Comparison of ENCODE assay signal across 10 cellular contexts in genomic region chr12:70692681-70693288, GRCh38. TPM values are rescaled to one million over a fixed set of nuclear protein-coding genes. Genes with fewer than 3 reads are reported as not detected.
A peak's percentile ranks its signal among the peaks of the same experiment; 100 is the strongest.
DNase-seq lines count a peak whose midpoint lies in the region; ATAC-seq and TF ChIP-seq lines count a peak whose summit lies in the region.
"Had no signal": no experiment of that assay in that cellular context is flagged by ENCODE, and none has a peak within 500 bp of the region (broad histone marks: within the 10 kb centered on the region; RNA-seq: fewer than 3 reads in every experiment).

No MANE protein-coding gene starts in this region.

- H3K36me3 Mint-ChIP-seq in progenitor cell of endocrine pancreas (ENCODE audit: insufficient read depth): no peaks in the 10 kb centered on the region
- H3K36me3 Mint-ChIP-seq in T-helper 2 cell treated with Interferon-gamma antibody and Interleukin-4, amounts not matched to agents 5 μg/mL and 100 μg/mL, for 36 hours (ENCODE audit: low read depth): no peaks in the 10 kb centered on the region

- H3K27me3 ChIP-seq in MM.1S (replicated peaks; ENCODE audit: insufficient read depth, low read length) (no peaks in the 10 kb centered on the region), dorsolateral prefrontal cortex (no peaks in the 10 kb centered on the region)

- no peak for ATAC-seq in GM19463 (IDR thresholded peaks at IDR 0.05; ENCODE audit: unreplicated experiment)

- DNase-seq in GM12865 (ENCODE audit: low read depth) (no peak), MM.1S (peak; percentile 11), dorsolateral prefrontal cortex (no peak), progenitor cell of endocrine pancreas (ENCODE audit: low spot score, unreplicated experiment) (no peak)
- no peak for DNase-seq in activated CD4-positive, alpha-beta T cell treated with anti-CD3 and anti-CD28 coated beads, Interleukin-2, amount 50 U/mL, for 48 hours
- no peak for DNase-seq in T-helper 2 cell treated with Interferon-gamma antibody and Interleukin-4, amounts not matched to agents 5 μg/mL and 100 μg/mL, for 36 hours (ENCODE audit: low spot score)
- no peak for DNase-seq in stimulated activated CD4-positive, alpha-beta T cell treated with anti-CD3 and anti-CD28 coated beads, Interleukin-4, amount 100 ng/mL, for 24 hours

- H3F3A ChIP-seq in MM.1S (ENCODE audit: insufficient read depth, low read length): no peaks in the 10 kb centered on the region

- no peaks in the 10 kb centered on the region for H3K79me2 ChIP-seq in MM.1S (ENCODE audit: low read length)

- no peaks in the 10 kb centered on the region for H3K4me1 Mint-ChIP-seq in progenitor cell of endocrine pancreas (ENCODE audit: low read depth)
- H3K4me1 Mint-ChIP-seq in T-helper 2 cell treated with Interferon-gamma antibody and Interleukin-4, amounts not matched to agents 5 μg/mL and 100 μg/mL, for 36 hours (ENCODE audit: low read depth): no peaks in the 10 kb centered on the region

- no peaks in the 10 kb centered on the region for H3K36me3 ChIP-seq in MM.1S (replicated peaks; ENCODE audit: insufficient read depth, low read length)
- H3K36me3 ChIP-seq: HAP-1 had no signal

- no peak overlapping the region for H3K4me3 Mint-ChIP-seq in progenitor cell of endocrine pancreas (ENCODE audit: low read depth)
- no peak overlapping the region for H3K4me3 Mint-ChIP-seq in T-helper 2 cell treated with Interferon-gamma antibody and Interleukin-4, amounts not matched to agents 5 μg/mL and 100 μg/mL, for 36 hours
- H3K4me3 Mint-ChIP-seq: T-helper 1 cell treated with Interleukin-12 subunit alpha and Interleukin-12 subunit beta and Interleukin-4 antibody, amounts not matched to agents 30 μg/mL and 1 μg/mL, for 36 hours had no signal

- H3K9me3 ChIP-seq in MM.1S (replicated peaks; ENCODE audit: insufficient read depth, low read length): no peaks in the 10 kb centered on the region
- H3K9me3 ChIP-seq: HAP-1 had no signal

- intact Hi-C loops in dorsolateral prefrontal cortex (cut with DNase I): no loop called here

- H3K27ac ChIP-seq in MM.1S (ENCODE audit: low read length) (no peak overlapping the region), dorsolateral prefrontal cortex (peak overlapping the region in 4 of 59 donors; percentile 1 to 65 (median 14))

- H3K9me2 ChIP-seq in MM.1S (replicated peaks; ENCODE audit: insufficient read depth, low read length): no peaks in the 10 kb centered on the region

- H3K4me3 ChIP-seq in GM12865 (ENCODE audit: low read depth, low read length): no peak overlapping the region
- H3K4me3 ChIP-seq in MM.1S (ENCODE audit: low read length): no peak overlapping the region
- no peak overlapping the region for H3K4me3 ChIP-seq in dorsolateral prefrontal cortex
- H3K4me3 ChIP-seq: HAP-1 had no signal

- no peak overlapping the region for H3K4me2 ChIP-seq in MM.1S (ENCODE audit: low read depth, low read length)

- no peak overlapping the region for H3K9ac ChIP-seq in MM.1S (ENCODE audit: low read length)

- H3K27ac Mint-ChIP-seq in progenitor cell of endocrine pancreas: no peak overlapping the region
- no peak overlapping the region for H3K27ac Mint-ChIP-seq in T-helper 2 cell treated with Interferon-gamma antibody and Interleukin-4, amounts not matched to agents 5 μg/mL and 100 μg/mL, for 36 hours
- H3K27ac Mint-ChIP-seq: T-helper 1 cell treated with Interleukin-12 subunit alpha and Interleukin-12 subunit beta and Interleukin-4 antibody, amounts not matched to agents 30 μg/mL and 1 μg/mL, for 36 hours had no signal

- no peaks in the 10 kb centered on the region for H4K20me1 ChIP-seq in MM.1S (ENCODE audit: insufficient read depth, low read length)

- TF ChIP-seq CTCF in GM12865 (IDR thresholded peaks at IDR 0.05; ENCODE audit: insufficient read depth, low read depth, low read length, missing control alignments) (peak; percentile 10), MM.1S (IDR thresholded peaks at IDR 0.05; ENCODE audit: low read length) (peak; percentile 42), dorsolateral prefrontal cortex (IDR thresholded peaks at IDR 0.05 in 54 of 56, conservative IDR thresholded peaks at IDR 0.05 in 2 of 56; ENCODE audit: low read depth in 1 of 56, partially characterized antibody in 56 of 56) (peak in 45 of 56 donors; percentile 9 to 56 (median 39)), progenitor cell of endocrine pancreas (IDR thresholded peaks at IDR 0.05; ENCODE audit: unreplicated experiment) (peak; percentile 54)

- no peaks in the 10 kb centered on the region for H3K27me3 Mint-ChIP-seq in progenitor cell of endocrine pancreas
- peaks cover 3% of the 10 kb centered on the region for H3K27me3 Mint-ChIP-seq in T-helper 2 cell treated with Interferon-gamma antibody and Interleukin-4, amounts not matched to agents 5 μg/mL and 100 μg/mL, for 36 hours (ENCODE audit: low read depth)

- no peaks in the 10 kb centered on the region for H3K4me1 ChIP-seq in MM.1S (ENCODE audit: low read length)
- H3K4me1 ChIP-seq: HAP-1 had no signal

- H3K9me3 Mint-ChIP-seq in progenitor cell of endocrine pancreas (ENCODE audit: low read depth): no peaks in the 10 kb centered on the region
- no peaks in the 10 kb centered on the region for H3K9me3 Mint-ChIP-seq in T-helper 2 cell treated with Interferon-gamma antibody and Interleukin-4, amounts not matched to agents 5 μg/mL and 100 μg/mL, for 36 hours
- H3K9me3 Mint-ChIP-seq: T-helper 1 cell treated with Interleukin-12 subunit alpha and Interleukin-12 subunit beta and Interleukin-4 antibody, amounts not matched to agents 30 μg/mL and 1 μg/mL, for 36 hours had no signal

- no peak overlapping the region for H2AFZ ChIP-seq in MM.1S (ENCODE audit: low read length)

RNA-seq across cellular contexts. Expression of gene PTPRB, which starts 55.6 kb away (rescaled TPM):
- total RNA-seq in dorsolateral prefrontal cortex (10 to 100 TPM; 10.5 to 63.7 (median 25.5) TPM), progenitor cell of endocrine pancreas (0.38 and 0.55 TPM in 2 replicates)
